In the genomic region with DNA sequence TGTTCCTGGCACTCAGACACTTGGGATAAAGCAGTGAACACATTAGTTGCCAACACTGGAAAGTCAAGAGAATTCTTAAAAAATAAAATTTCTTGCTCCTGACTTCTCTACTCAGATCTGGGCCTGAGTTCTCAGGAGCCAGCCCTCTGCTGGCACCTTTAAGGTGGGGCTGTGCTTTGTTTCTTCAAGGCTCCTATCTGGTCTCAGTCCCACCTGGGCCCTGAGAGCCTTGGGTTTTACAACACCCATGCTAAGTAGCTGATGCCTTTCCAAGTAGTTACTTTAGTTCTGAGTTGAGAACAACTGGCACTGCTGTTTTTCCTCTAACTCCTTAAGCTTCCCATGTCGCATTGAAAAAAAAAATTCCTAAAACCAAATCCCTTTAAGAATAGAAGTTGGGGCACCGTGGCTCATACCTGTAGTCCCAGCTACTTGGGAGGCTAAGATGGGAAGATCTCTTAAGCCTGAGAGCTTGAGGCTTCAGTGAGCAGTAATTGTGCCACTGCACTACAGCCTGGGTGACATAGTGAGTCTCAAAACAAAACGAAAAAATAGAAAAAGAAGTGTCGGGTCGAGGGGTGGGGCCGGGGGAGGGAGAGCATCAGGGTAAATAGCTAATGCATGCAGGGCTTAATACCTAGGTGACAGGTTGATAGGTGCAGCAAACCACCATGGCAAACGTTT, we compare ENCODE assay signal across 28 cellular contexts. TPM values are rescaled to one million over a fixed set of nuclear protein-coding genes. Genes with fewer than 3 reads are reported as not detected.
DNase-seq lines count a peak whose midpoint lies in the region; ATAC-seq and TF ChIP-seq lines count a peak whose summit lies in the region.
"Had no signal": no experiment of that assay in that cellular context is flagged by ENCODE, and none has a peak within 500 bp of the region (broad histone marks: within the 10 kb centered on the region; RNA-seq: fewer than 3 reads in every experiment).

No MANE protein-coding gene starts in this region.

- no peak overlapping the region for H2BK120ac ChIP-seq in H9 (ENCODE audit: low read depth, low read length, poor library complexity, severe bottlenecking)

- no peak overlapping the region for H2BK5ac ChIP-seq in H9 (ENCODE audit: insufficient read length, low read length)

- no peak overlapping the region for H3K4ac ChIP-seq in H9 (ENCODE audit: low read depth, low read length)

- TF ChIP-seq CTCF in H9 (conservative IDR thresholded peaks at IDR 0.05) (peak; percentile 29; the same call in 1 of the 3 replicates), WTC11 (IDR thresholded peaks at IDR 0.05) (no peak), mesothelial cell of epicardium (IDR thresholded peaks at IDR 0.05; ENCODE audit: unreplicated experiment) (no peak), psoas muscle (IDR thresholded peaks at IDR 0.05) (no peak), uterus (IDR thresholded peaks at IDR 0.05) (no peak)

- no peaks in the 10 kb centered on the region for H3K79me2 ChIP-seq in H9 (ENCODE audit: insufficient read depth, low read length)

- no peak for TF ChIP-seq POLR2A in uterus (IDR thresholded peaks at IDR 0.05)

- no peaks in the 10 kb centered on the region; the same call in 1 of the 2 replicates for H3K27me3 Mint-ChIP-seq in H9 (ENCODE audit: low read depth)
- no peaks in the 10 kb centered on the region for H3K27me3 Mint-ChIP-seq in WTC11 (ENCODE audit: low read depth)
- no peaks in the 10 kb centered on the region for H3K27me3 Mint-ChIP-seq in mesothelial cell of epicardium (ENCODE audit: low read depth)
- H3K27me3 Mint-ChIP-seq: activated CD4-positive, alpha-beta T cell treated with anti-CD3 and anti-CD28 coated beads, Interleukin-2, amount 10 ng/mL, durations not matched to agents 7 days and 5 days; activated CD8-positive, alpha-beta memory T cell treated with anti-CD3 and anti-CD28 coated beads, Interleukin-2, amount 10 ng/mL, durations not matched to agents 7 days and 5 days; stimulated activated naive CD8-positive, alpha-beta T cell treated with anti-CD3 and anti-CD28 coated beads, Interleukin-15, amount 100 ng/mL, for 72 hours had no signal

- H4K8ac ChIP-seq in H9 (replicated peaks; ENCODE audit: insufficient read length, low read depth, low read length): no peak overlapping the region

- no peak overlapping the region for H2AFZ ChIP-seq in H9 (ENCODE audit: low read length)

- H3K23ac ChIP-seq in H9 (ENCODE audit: insufficient read length, low read depth, low read length): no peak overlapping the region

- H3K27me3 ChIP-seq in BLaER1 (no peaks in the 10 kb centered on the region), H9 (ENCODE audit: insufficient read depth, low read length) (no peaks in the 10 kb centered on the region), psoas muscle (ENCODE audit: insufficient read depth in 3 of 3, low read length in 2 of 3) (no peaks in the 10 kb centered on the region), uterus (no peaks in the 10 kb centered on the region)
- H3K27me3 ChIP-seq: breast epithelium, esophagus squamous epithelium, right lobe of liver, tibial nerve had no signal

- H3T11ph ChIP-seq in H9 (ENCODE audit: low read length): no peak overlapping the region

- H3K36me3 Mint-ChIP-seq in H9 (ENCODE audit: insufficient read depth in 1 of 3, low read depth in 3 of 3) (no peaks in the 10 kb centered on the region), WTC11 (no peaks in the 10 kb centered on the region), mesothelial cell of epicardium (peaks cover 13% of the 10 kb centered on the region)
- H3K36me3 Mint-ChIP-seq: activated CD8-positive, alpha-beta memory T cell treated with anti-CD3 and anti-CD28 coated beads, Interleukin-2, amount 10 ng/mL, durations not matched to agents 7 days and 5 days had no signal

- no peak overlapping the region for H2BK15ac ChIP-seq in H9 (ENCODE audit: low read depth, low read length)

- H3K4me3 ChIP-seq in BLaER1 (no peak overlapping the region), psoas muscle (no peak overlapping the region), uterus (no peak overlapping the region)
- H3K4me3 ChIP-seq: breast epithelium, esophagus squamous epithelium, right lobe of liver, tibial nerve had no signal

- intact Hi-C loops in psoas muscle (cut with DNase I) (no loop called here), uterus (cut with DNase I; ENCODE audit: low total_unique reads) (no loop called here)

- no peak overlapping the region for H3K56ac ChIP-seq in H9 (ENCODE audit: insufficient read length, low read depth, low read length)

- ATAC-seq in WTC11 (peak; percentile 53; the same call in 1 of the 2 replicates), psoas muscle (no peak)
- ATAC-seq in stimulated activated naive CD8-positive, alpha-beta T cell treated with anti-CD3 and anti-CD28 coated beads, Interleukin-15, Interleukin-2, amounts not matched to agents 100 U/mL and 50 U/mL, for 24 hours: no peak
- ATAC-seq: activated CD8-positive, alpha-beta memory T cell treated with anti-CD3 and anti-CD28 coated beads, Interleukin-2, amount 10 ng/mL, durations not matched to agents 7 days and 5 days; activated T-cell treated with anti-CD3 and anti-CD28 coated beads, Interleukin-2, amount 50 U/mL, for 72 hours; stimulated activated naive CD8-positive, alpha-beta T cell treated with anti-CD3 and anti-CD28 coated beads, Interleukin-15, amount 100 ng/mL, for 72 hours had no signal

- CTCF ChIA-PET in WTC11 (lab: Charles Lee): interaction anchor here (0.6 to 1.8 kb wide), 4 partner anchors 9 to 134 kb away, joined by 3 to 9 read pairs (median 4); no protein-coding TSS in a partner anchor

- H3K4me3 Mint-ChIP-seq in H9 (no peak overlapping the region), WTC11 (no peak overlapping the region), mesothelial cell of epicardium (no peak overlapping the region)
- H3K4me3 Mint-ChIP-seq: activated CD4-positive, alpha-beta T cell treated with anti-CD3 and anti-CD28 coated beads, Interleukin-2, amount 10 ng/mL, durations not matched to agents 7 days and 5 days; activated CD8-positive, alpha-beta memory T cell treated with anti-CD3 and anti-CD28 coated beads, Interleukin-2, amount 10 ng/mL, durations not matched to agents 7 days and 5 days; activated naive CD4-positive, alpha-beta T cell treated with anti-CD3 and anti-CD28 coated beads for 36 hours; activated T-cell treated with anti-CD3 and anti-CD28 coated beads, Interleukin-2, amount 50 U/mL, for 72 hours; stimulated activated naive CD8-positive, alpha-beta T cell treated with anti-CD3 and anti-CD28 coated beads, Interleukin-15, amount 100 ng/mL, for 72 hours; T-helper 2 cell treated with Interferon-gamma antibody and Interleukin-4, amounts not matched to agents 5 μg/mL and 100 μg/mL, for 36 hours had no signal

- DNase-seq in H9: no peak
- DNase-seq in WTC11 (ENCODE audit: low spot score): no peak
- DNase-seq in mesothelial cell of epicardium (ENCODE audit: low spot score in 2 of 2, unreplicated experiment in 2 of 2): no peak
- DNase-seq in stimulated activated naive CD8-positive, alpha-beta T cell treated with anti-CD3 and anti-CD28 coated beads, Interleukin-15, Interleukin-2, amounts not matched to agents 100 U/mL and 50 U/mL, for 24 hours: no peak
- DNase-seq in psoas muscle: no peak
- no peak for DNase-seq in uterus
- DNase-seq in stimulated activated naive CD4-positive, alpha-beta T cell (lab: John Stamatoyannopoulos, UW): no peak
- DNase-seq: activated CD4-positive, alpha-beta T cell treated with anti-CD3 and anti-CD28 coated beads, Interleukin-2, amount 10 ng/mL, durations not matched to agents 7 days and 5 days; activated CD8-positive, alpha-beta memory T cell treated with anti-CD3 and anti-CD28 coated beads, Interleukin-2, amount 10 ng/mL, durations not matched to agents 7 days and 5 days; activated naive CD4-positive, alpha-beta T cell treated with anti-CD3 and anti-CD28 coated beads for 36 hours; activated T-cell treated with anti-CD3 and anti-CD28 coated beads, Interleukin-2, amount 50 U/mL, for 72 hours; amniotic stem cell; cortex of kidney; esophagus squamous epithelium; GDM1; left cardiac atrium; NCI-H526; right lobe of liver; stimulated activated CD4-positive, alpha-beta T cell treated with anti-CD3 and anti-CD28 coated beads, Interleukin-12 subunit alpha, Interleukin-12 subunit beta, amount 100 ng/mL, for 4 hours; stimulated activated CD4-positive, alpha-beta T cell treated with anti-CD3 and anti-CD28 coated beads, Interleukin-4, amount 100 ng/mL, for 4 hours; stimulated activated naive CD8-positive, alpha-beta T cell treated with anti-CD3 and anti-CD28 coated beads, Interleukin-15, amount 100 ng/mL, for 72 hours had no signal

- H4K5ac ChIP-seq in H9 (ENCODE audit: insufficient read length, low read depth, low read length): no peak overlapping the region

- peak overlapping the region; percentile 61 for H3K4me2 ChIP-seq in BLaER1
- H3K4me2 ChIP-seq in H9 (ENCODE audit: insufficient read depth, insufficient read length, low read length): no peak overlapping the region

- no peak overlapping the region for H2AK5ac ChIP-seq in H9 (ENCODE audit: insufficient read length, low read length)

- POLR2A ChIA-PET in WTC11 (lab: Charles Lee): no interaction called here

- H3K18ac ChIP-seq in H9 (ENCODE audit: insufficient read length, low read depth, low read length): no peak overlapping the region

- H3K23me2 ChIP-seq in H9 (ENCODE audit: insufficient read length, low read depth, low read length, poor library complexity, severe bottlenecking): no peaks in the 10 kb centered on the region

- no CpG with 5 or more reads among the region's 7 CpGs for WGBS in H9 (ENCODE audit: extremely low coverage, insufficient read length, low lambda C conversion rate)
- 70 to 76% (median 71%) methylated on average over 7 of the region's 7 CpGs for WGBS in psoas muscle, 3 donors

- no peak overlapping the region for H3K14ac ChIP-seq in H9 (ENCODE audit: insufficient read depth, low read length)

- H4K20me1 ChIP-seq in BLaER1 (no peaks in the 10 kb centered on the region), H9 (ENCODE audit: control insufficient read depth, insufficient read depth, insufficient read length) (no peaks in the 10 kb centered on the region)

- no peak overlapping the region for H3K27ac ChIP-seq in BLaER1
- H3K27ac ChIP-seq in H9 (ENCODE audit: insufficient read length, low read depth, low read length): no peak overlapping the region
- H3K27ac ChIP-seq in psoas muscle: no peak overlapping the region
- H3K27ac ChIP-seq in uterus: no peak overlapping the region
- H3K27ac ChIP-seq: right lobe of liver, tibial nerve, VCaP had no signal

- H2BK20ac ChIP-seq in H9 (ENCODE audit: low read depth, low read length, poor library complexity, severe bottlenecking): no peak overlapping the region

- no peak overlapping the region for H3K9ac ChIP-seq in BLaER1
- no peak overlapping the region for H3K9ac ChIP-seq in H9 (ENCODE audit: extremely low read depth, insufficient read length, low read length)

- H3K36me3 ChIP-seq in BLaER1: 0 out of 2 replicates have a peak, but pooled peaks cover 7% of the 10 kb centered on the region
- no peaks in the 10 kb centered on the region for H3K36me3 ChIP-seq in psoas muscle (ENCODE audit: insufficient read depth in 1 of 2, low read depth in 1 of 2)
- no peaks in the 10 kb centered on the region for H3K36me3 ChIP-seq in uterus
- H3K36me3 ChIP-seq: breast epithelium, esophagus squamous epithelium, right lobe of liver had no signal

- H2BK12ac ChIP-seq in H9 (ENCODE audit: insufficient read length, low read depth, low read length): no peak overlapping the region

- H3K9me3 Mint-ChIP-seq in H9: no peaks in the 10 kb centered on the region
- H3K9me3 Mint-ChIP-seq in WTC11: no peaks in the 10 kb centered on the region
- no peaks in the 10 kb centered on the region for H3K9me3 Mint-ChIP-seq in mesothelial cell of epicardium
- H3K9me3 Mint-ChIP-seq: activated CD4-positive, alpha-beta T cell treated with anti-CD3 and anti-CD28 coated beads, Interleukin-2, amount 10 ng/mL, durations not matched to agents 7 days and 5 days; activated naive CD4-positive, alpha-beta T cell treated with anti-CD3 and anti-CD28 coated beads for 36 hours; activated T-cell treated with anti-CD3 and anti-CD28 coated beads, Interleukin-2, amount 50 U/mL, for 72 hours; stimulated activated naive CD8-positive, alpha-beta T cell treated with anti-CD3 and anti-CD28 coated beads, Interleukin-15, amount 100 ng/mL, for 72 hours; T-helper 2 cell treated with Interferon-gamma antibody and Interleukin-4, amounts not matched to agents 5 μg/mL and 100 μg/mL, for 36 hours had no signal

- H3K4me1 ChIP-seq in BLaER1 (peaks cover 25% of the 10 kb centered on the region), H9 (ENCODE audit: insufficient read depth, low read length) (no peaks in the 10 kb centered on the region), psoas muscle (peaks cover 19% of the 10 kb centered on the region), uterus (no peaks in the 10 kb centered on the region)
- H3K4me1 ChIP-seq: breast epithelium had no signal

- no peak overlapping the region for H3K27ac Mint-ChIP-seq in H9
- no peak overlapping the region for H3K27ac Mint-ChIP-seq in WTC11
- H3K27ac Mint-ChIP-seq in mesothelial cell of epicardium: peak overlapping the region; percentile 50
- H3K27ac Mint-ChIP-seq: activated CD4-positive, alpha-beta T cell treated with anti-CD3 and anti-CD28 coated beads, Interleukin-2, amount 10 ng/mL, durations not matched to agents 7 days and 5 days; activated CD8-positive, alpha-beta memory T cell treated with anti-CD3 and anti-CD28 coated beads, Interleukin-2, amount 10 ng/mL, durations not matched to agents 7 days and 5 days; activated naive CD4-positive, alpha-beta T cell treated with anti-CD3 and anti-CD28 coated beads for 36 hours; activated T-cell treated with anti-CD3 and anti-CD28 coated beads, Interleukin-2, amount 50 U/mL, for 72 hours; stimulated activated naive CD8-positive, alpha-beta T cell treated with anti-CD3 and anti-CD28 coated beads, Interleukin-15, amount 100 ng/mL, for 72 hours; T-helper 2 cell treated with Interferon-gamma antibody and Interleukin-4, amounts not matched to agents 5 μg/mL and 100 μg/mL, for 36 hours had no signal

- H3K9me3 ChIP-seq in BLaER1 (no peaks in the 10 kb centered on the region), H9 (ENCODE audit: control insufficient read depth, low read depth, low read length) (no peaks in the 10 kb centered on the region), psoas muscle (no peaks in the 10 kb centered on the region), uterus (no peaks in the 10 kb centered on the region)
- H3K9me3 ChIP-seq: breast epithelium, esophagus squamous epithelium, right lobe of liver, tibial nerve had no signal

- no peaks in the 10 kb centered on the region for H3K79me1 ChIP-seq in H9 (ENCODE audit: insufficient read depth, low read depth, low read length, poor library complexity, severe bottlenecking)

- H4K91ac ChIP-seq in H9 (ENCODE audit: insufficient read length, low read depth, low read length): no peak overlapping the region

- no peaks in the 10 kb centered on the region for H3K4me1 Mint-ChIP-seq in H9
- no peaks in the 10 kb centered on the region for H3K4me1 Mint-ChIP-seq in WTC11
- no peaks in the 10 kb centered on the region for H3K4me1 Mint-ChIP-seq in mesothelial cell of epicardium
- H3K4me1 Mint-ChIP-seq: stimulated activated naive CD8-positive, alpha-beta T cell treated with anti-CD3 and anti-CD28 coated beads, Interleukin-15, amount 100 ng/mL, for 72 hours had no signal

RNA-seq across cellular contexts. Expression of gene CHAD, which starts 16.6 kb away (rescaled TPM):
- total RNA-seq in H9 (2021) (0.46 and 0.57 TPM in 2 replicates), WTC11 (2021) (0.09 TPM in 2 of 3 replicates, not detected in the other), mesothelial cell of epicardium (not detected in 3 replicates), psoas muscle (under 1 TPM in 3 of 4 donors, not detected in 1; 0.32 to 0.76 (median 0.44) TPM), uterus (not detected)
- under 1 TPM in 2 of 3 donors, not detected in 1; 0.09 to 0.42 TPM for polyA plus RNA-seq in psoas muscle
- total RNA-seq: activated CD4-positive, alpha-beta T cell treated with anti-CD3 and anti-CD28 coated beads, Interleukin-2, amount 10 ng/mL, durations not matched to agents 7 days and 5 days; activated CD8-positive, alpha-beta memory T cell treated with anti-CD3 and anti-CD28 coated beads, Interleukin-2, amount 10 ng/mL, durations not matched to agents 7 days and 5 days; activated naive CD4-positive, alpha-beta T cell treated with anti-CD3 and anti-CD28 coated beads for 36 hours; activated T-cell treated with anti-CD3 and anti-CD28 coated beads, Interleukin-2, amount 50 U/mL, for 72 hours; frontal cortex; tibial nerve had no signal
- polyA plus RNA-seq: neural cell had no signal

RNA-seq across cellular contexts. Expression of gene ACSF2, which starts 26.1 kb away (rescaled TPM):
- total RNA-seq in H9 (2021) (12.2 TPM in 2 replicates), WTC11 (2021) (19.1 to 19.9 TPM (median 19.7 TPM) in 3 replicates), mesothelial cell of epicardium (107 to 113 TPM (median 112 TPM) in 3 replicates), psoas muscle (10 to 100 TPM; 14.4 to 72.3 (median 44.7) TPM), uterus (10 to 100 TPM; 16.7 to 60.6 (median 45.7) TPM)
- 10 to 100 TPM; 17.0 to 69.7 (median 19.6) TPM for polyA plus RNA-seq in psoas muscle
- polyA plus RNA-seq: neural cell had no signal

RNA-seq across cellular contexts. Expression of gene RSAD1, which starts 26.6 kb away (rescaled TPM):
- total RNA-seq in H9 (2021) (27.9 and 29.6 TPM in 2 replicates), WTC11 (2021) (35.1 to 41.5 TPM (median 40.5 TPM) in 3 replicates), mesothelial cell of epicardium (40.1 to 40.8 TPM (median 40.7 TPM) in 3 replicates), psoas muscle (10 to 100 TPM; 44.1 to 60.4 (median 50.0) TPM), uterus (10 to 100 TPM; 12.9 to 42.6 (median 30.7) TPM)
- 10 to 100 TPM; 34.3 to 63.2 (median 52.4) TPM for polyA plus RNA-seq in psoas muscle

RNA-seq across cellular contexts. Expression of gene LRRC59, which starts 54.8 kb away (rescaled TPM):
- total RNA-seq in H9 (2021) (105 and 106 TPM in 2 replicates), WTC11 (2021) (89.3 to 108 TPM (median 90.4 TPM) in 3 replicates), mesothelial cell of epicardium (60.7 to 65.1 TPM (median 63.5 TPM) in 3 replicates), psoas muscle (10 to 100 TPM; 15.9 to 53.9 (median 44.7) TPM), uterus (10 to 100 TPM; 24.1 to 62.4 (median 47.1) TPM)
- polyA plus RNA-seq in psoas muscle: 100 to 1,000 TPM in 1 of 3 donors, 10 to 100 TPM in 2; 40.8 to 122 (median 90.2) TPM

RNA-seq across cellular contexts. Expression of gene MYCBPAP, which starts 56.2 kb away (rescaled TPM):
- total RNA-seq in H9 (2021) (1.7 and 1.9 TPM in 2 replicates), WTC11 (2021) (5.7 to 6.9 TPM (median 6.6 TPM) in 3 replicates), mesothelial cell of epicardium (5.1 to 6.5 TPM (median 6.1 TPM) in 3 replicates), psoas muscle (under 1 TPM in 3 of 4 donors, not detected in 1; 0.27 to 0.99 (median 0.52) TPM), uterus (10 to 100 TPM in 1 of 4 donors, 1 to 10 TPM in 3; 2.7 to 11.5 (median 5.1) TPM)
- polyA plus RNA-seq in psoas muscle: under 1 TPM in 2 of 3 donors, not detected in 1; 0.05 TPM
